9 cellular contexts compared by ENCODE assay signal in the genomic region with DNA sequence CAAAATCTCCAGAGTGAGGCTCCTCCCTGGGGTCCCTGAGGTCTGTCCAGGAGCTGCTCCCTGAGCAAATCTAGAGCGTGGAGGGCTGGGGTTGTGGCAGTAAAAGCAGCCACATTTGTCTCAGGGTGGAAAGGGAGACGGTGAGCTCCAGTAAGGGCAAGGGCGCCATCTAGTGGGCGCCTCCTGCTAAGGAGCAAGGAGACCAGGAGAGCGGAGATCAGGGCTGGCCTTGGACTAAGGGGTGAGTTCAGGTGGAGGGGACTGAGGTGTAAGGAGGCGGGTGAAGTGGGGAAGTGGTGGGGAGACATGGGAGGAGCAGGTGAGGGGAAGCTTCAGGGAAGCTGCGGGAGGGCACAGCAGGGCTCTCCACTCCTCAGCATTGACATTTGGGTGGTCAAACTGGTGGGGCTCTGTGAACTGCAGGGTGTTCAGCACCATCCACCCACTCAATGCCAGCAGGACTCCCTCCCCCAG. TPM values are rescaled to one million over a fixed set of nuclear protein-coding genes. Genes with fewer than 3 reads are reported as not detected.
DNase-seq lines count a peak whose midpoint lies in the region; ATAC-seq and TF ChIP-seq lines count a peak whose summit lies in the region.
"Had no signal": no experiment of that assay in that cellular context is flagged by ENCODE, and none has a peak within 500 bp of the region (broad histone marks: within the 10 kb centered on the region; RNA-seq: fewer than 3 reads in every experiment).

No MANE protein-coding gene starts in this region.

- H3K9me3 ChIP-seq in cardiac muscle cell (ENCODE audit: low read depth), result no peaks in the 10 kb centered on the region

- H3K27ac ChIP-seq in cardiac muscle cell, result no peak overlapping the region

- ATAC-seq in SK-N-SH treated with all-trans-retinoic acid at 6 μM for 48 hours (peak; percentile 100), HG02623 (IDR thresholded peaks at IDR 0.05; ENCODE audit: unreplicated experiment) (no peak), GM21528 (IDR thresholded peaks at IDR 0.05; ENCODE audit: low FRiP score, unreplicated experiment) (no peak)

- H3K27me3 ChIP-seq in cardiac muscle cell, result no peaks in the 10 kb centered on the region

- DNase-seq in GM04504 (ENCODE audit: low read depth) (peak; percentile 40), NAMALWA (ENCODE audit: low spot score) (peak; percentile 91), cardiac muscle cell (ENCODE audit: low read depth in 1 of 2, low spot score in 1 of 2) (peak; percentile 78 to 84), putamen (ENCODE audit: low spot score) (peak; percentile 35)
- peak; percentile 89 for DNase-seq in activated naive CD4-positive, alpha-beta T cell treated with anti-CD3 and anti-CD28 coated beads, Interleukin-2, amount 10 ng/mL, durations not matched to agents 7 days and 5 days

- peaks cover 56% of the 10 kb centered on the region for H3K36me3 Mint-ChIP-seq in activated naive CD4-positive, alpha-beta T cell treated with anti-CD3 and anti-CD28 coated beads, Interleukin-2, amount 10 ng/mL, durations not matched to agents 7 days and 5 days

- no peaks in the 10 kb centered on the region for H3K4me1 ChIP-seq in cardiac muscle cell (ENCODE audit: low read depth)

- no peaks in the 10 kb centered on the region for H3K9me3 Mint-ChIP-seq in activated naive CD4-positive, alpha-beta T cell treated with anti-CD3 and anti-CD28 coated beads, Interleukin-2, amount 10 ng/mL, durations not matched to agents 7 days and 5 days

- CTCF ChIA-PET in activated naive CD4-positive, alpha-beta T cell treated with anti-CD3 and anti-CD28 coated beads, Interleukin-2, amount 10 ng/mL, durations not matched to agents 7 days and 5 days (lab: Charles Lee), result interaction anchor here (0.7 to 19.3 kb wide), 18 partner anchors 9 to 260 kb away, joined by 3 to 376 read pairs (median 5); a partner anchor contains a TSS

- H3K36me3 ChIP-seq in cardiac muscle cell, result no peaks in the 10 kb centered on the region

- TF ChIP-seq CTCF in cardiac muscle cell (IDR thresholded peaks at IDR 0.05; ENCODE audit: low read depth, low read length), result peak; percentile 98

- no peak overlapping the region for H3K4me3 ChIP-seq in cardiac muscle cell

- H3K4me3 Mint-ChIP-seq in activated naive CD4-positive, alpha-beta T cell treated with anti-CD3 and anti-CD28 coated beads, Interleukin-2, amount 10 ng/mL, durations not matched to agents 7 days and 5 days, result no peak overlapping the region

- peaks cover 51% of the 10 kb centered on the region for H3K4me1 Mint-ChIP-seq in activated naive CD4-positive, alpha-beta T cell treated with anti-CD3 and anti-CD28 coated beads, Interleukin-2, amount 10 ng/mL, durations not matched to agents 7 days and 5 days

- H3K27ac Mint-ChIP-seq in activated naive CD4-positive, alpha-beta T cell treated with anti-CD3 and anti-CD28 coated beads, Interleukin-2, amount 10 ng/mL, durations not matched to agents 7 days and 5 days, result peak overlapping the region; percentile 3

- H3K27me3 Mint-ChIP-seq in activated naive CD4-positive, alpha-beta T cell treated with anti-CD3 and anti-CD28 coated beads, Interleukin-2, amount 10 ng/mL, durations not matched to agents 7 days and 5 days, result no peaks in the 10 kb centered on the region

TF ChIP-seq in SK-N-SH treated with all-trans-retinoic acid at 6 μM for 48 hours, 23 proteins besides CTCF, POLR2A, EP300 and RAD21:
- TF ChIP-seq, protein P1, sequence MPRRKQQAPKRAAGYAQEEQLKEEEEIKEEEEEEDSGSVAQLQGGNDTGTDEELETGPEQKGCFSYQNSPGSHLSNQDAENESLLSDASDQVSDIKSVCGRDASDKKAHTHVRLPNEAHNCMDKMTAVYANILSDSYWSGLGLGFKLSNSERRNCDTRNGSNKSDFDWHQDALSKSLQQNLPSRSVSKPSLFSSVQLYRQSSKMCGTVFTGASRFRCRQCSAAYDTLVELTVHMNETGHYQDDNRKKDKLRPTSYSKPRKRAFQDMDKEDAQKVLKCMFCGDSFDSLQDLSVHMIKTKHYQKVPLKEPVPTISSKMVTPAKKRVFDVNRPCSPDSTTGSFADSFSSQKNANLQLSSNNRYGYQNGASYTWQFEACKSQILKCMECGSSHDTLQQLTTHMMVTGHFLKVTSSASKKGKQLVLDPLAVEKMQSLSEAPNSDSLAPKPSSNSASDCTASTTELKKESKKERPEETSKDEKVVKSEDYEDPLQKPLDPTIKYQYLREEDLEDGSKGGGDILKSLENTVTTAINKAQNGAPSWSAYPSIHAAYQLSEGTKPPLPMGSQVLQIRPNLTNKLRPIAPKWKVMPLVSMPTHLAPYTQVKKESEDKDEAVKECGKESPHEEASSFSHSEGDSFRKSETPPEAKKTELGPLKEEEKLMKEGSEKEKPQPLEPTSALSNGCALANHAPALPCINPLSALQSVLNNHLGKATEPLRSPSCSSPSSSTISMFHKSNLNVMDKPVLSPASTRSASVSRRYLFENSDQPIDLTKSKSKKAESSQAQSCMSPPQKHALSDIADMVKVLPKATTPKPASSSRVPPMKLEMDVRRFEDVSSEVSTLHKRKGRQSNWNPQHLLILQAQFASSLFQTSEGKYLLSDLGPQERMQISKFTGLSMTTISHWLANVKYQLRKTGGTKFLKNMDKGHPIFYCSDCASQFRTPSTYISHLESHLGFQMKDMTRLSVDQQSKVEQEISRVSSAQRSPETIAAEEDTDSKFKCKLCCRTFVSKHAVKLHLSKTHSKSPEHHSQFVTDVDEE (CRISPR knock-in tag; IDR thresholded peaks at IDR 0.05), result no peak
- TF ChIP-seq ISL1 (CRISPR knock-in tag; IDR thresholded peaks at IDR 0.05) (no peak), CSDC2 (CRISPR knock-in tag; IDR thresholded peaks at IDR 0.05) (no peak), TOX (CRISPR knock-in tag; IDR thresholded peaks at IDR 0.05; ENCODE audit: borderline replicate concordance) (no peak), RARB (CRISPR knock-in tag; IDR thresholded peaks at IDR 0.05) (no peak), GLIS3 (CRISPR knock-in tag; IDR thresholded peaks at IDR 0.05) (no peak), ESRRG (CRISPR knock-in tag; IDR thresholded peaks at IDR 0.05) (no peak), ZFP3 (CRISPR knock-in tag; IDR thresholded peaks at IDR 0.05) (no peak), SNAI2 (CRISPR knock-in tag; IDR thresholded peaks at IDR 0.05) (no peak)
- TF ChIP-seq, protein P2, sequence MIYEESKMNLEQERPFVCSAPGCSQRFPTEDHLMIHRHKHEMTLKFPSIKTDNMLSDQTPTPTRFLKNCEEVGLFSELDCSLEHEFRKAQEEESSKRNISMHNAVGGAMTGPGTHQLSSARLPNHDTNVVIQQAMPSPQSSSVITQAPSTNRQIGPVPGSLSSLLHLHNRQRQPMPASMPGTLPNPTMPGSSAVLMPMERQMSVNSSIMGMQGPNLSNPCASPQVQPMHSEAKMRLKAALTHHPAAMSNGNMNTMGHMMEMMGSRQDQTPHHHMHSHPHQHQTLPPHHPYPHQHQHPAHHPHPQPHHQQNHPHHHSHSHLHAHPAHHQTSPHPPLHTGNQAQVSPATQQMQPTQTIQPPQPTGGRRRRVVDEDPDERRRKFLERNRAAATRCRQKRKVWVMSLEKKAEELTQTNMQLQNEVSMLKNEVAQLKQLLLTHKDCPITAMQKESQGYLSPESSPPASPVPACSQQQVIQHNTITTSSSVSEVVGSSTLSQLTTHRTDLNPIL (CRISPR knock-in tag; IDR thresholded peaks at IDR 0.05; ENCODE audit: low read depth), result no peak
- TF ChIP-seq, protein P3, sequence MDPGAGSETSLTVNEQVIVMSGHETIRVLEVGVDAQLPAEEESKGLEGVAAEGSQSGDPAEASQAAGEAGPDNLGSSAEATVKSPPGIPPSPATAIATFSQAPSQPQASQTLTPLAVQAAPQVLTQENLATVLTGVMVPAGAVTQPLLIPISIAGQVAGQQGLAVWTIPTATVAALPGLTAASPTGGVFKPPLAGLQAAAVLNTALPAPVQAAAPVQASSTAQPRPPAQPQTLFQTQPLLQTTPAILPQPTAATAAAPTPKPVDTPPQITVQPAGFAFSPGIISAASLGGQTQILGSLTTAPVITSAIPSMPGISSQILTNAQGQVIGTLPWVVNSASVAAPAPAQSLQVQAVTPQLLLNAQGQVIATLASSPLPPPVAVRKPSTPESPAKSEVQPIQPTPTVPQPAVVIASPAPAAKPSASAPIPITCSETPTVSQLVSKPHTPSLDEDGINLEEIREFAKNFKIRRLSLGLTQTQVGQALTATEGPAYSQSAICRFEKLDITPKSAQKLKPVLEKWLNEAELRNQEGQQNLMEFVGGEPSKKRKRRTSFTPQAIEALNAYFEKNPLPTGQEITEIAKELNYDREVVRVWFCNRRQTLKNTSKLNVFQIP (CRISPR knock-in tag; IDR thresholded peaks at IDR 0.05; ENCODE audit: borderline replicate concordance, low read depth), result no peak
- TF ChIP-seq, protein P4, sequence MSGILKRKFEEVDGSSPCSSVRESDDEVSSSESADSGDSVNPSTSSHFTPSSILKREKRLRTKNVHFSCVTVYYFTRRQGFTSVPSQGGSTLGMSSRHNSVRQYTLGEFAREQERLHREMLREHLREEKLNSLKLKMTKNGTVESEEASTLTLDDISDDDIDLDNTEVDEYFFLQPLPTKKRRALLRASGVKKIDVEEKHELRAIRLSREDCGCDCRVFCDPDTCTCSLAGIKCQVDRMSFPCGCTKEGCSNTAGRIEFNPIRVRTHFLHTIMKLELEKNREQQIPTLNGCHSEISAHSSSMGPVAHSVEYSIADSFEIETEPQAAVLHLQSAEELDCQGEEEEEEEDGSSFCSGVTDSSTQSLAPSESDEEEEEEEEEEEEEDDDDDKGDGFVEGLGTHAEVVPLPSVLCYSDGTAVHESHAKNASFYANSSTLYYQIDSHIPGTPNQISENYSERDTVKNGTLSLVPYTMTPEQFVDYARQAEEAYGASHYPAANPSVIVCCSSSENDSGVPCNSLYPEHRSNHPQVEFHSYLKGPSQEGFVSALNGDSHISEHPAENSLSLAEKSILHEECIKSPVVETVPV (CRISPR knock-in tag; IDR thresholded peaks at IDR 0.05), result no peak

RNA-seq across cellular contexts. Expression of a gene that starts 5.3 kb away (rescaled TPM):
- total RNA-seq in cardiac muscle cell, result 2.8 and 4.4 TPM in 2 replicates
- polyA plus RNA-seq in cardiac muscle cell, result 2.2 and 5.0 TPM in 2 replicates

RNA-seq across cellular contexts. Expression of a gene that starts 56.2 kb away (rescaled TPM):
- total RNA-seq in cardiac muscle cell, result not detected in 2 replicates
- polyA plus RNA-seq in cardiac muscle cell, result not detected in 2 replicates
- total RNA-seq: frontal cortex had no signal

Comparison
In these comparisons a context has a peak if more than half of its experiments do, and no peak if none do; other contexts are left out.
1. DNase-seq: peak in every context shown above with its lines; median percentile 91 in NAMALWA; 89 in activated naive CD4-positive, alpha-beta T cell treated with anti-CD3 and anti-CD28 coated beads, Interleukin-2, amount 10 ng/mL, durations not matched to agents 7 days and 5 days; 81 in cardiac muscle cell; 40 in GM04504; 35 in putamen.